In genomic region chr10:118850418-118851061, GRCh38 we compare ENCODE assay signal across 8 cellular contexts.
DNase-seq lines count a peak whose midpoint lies in the region; ATAC-seq and TF ChIP-seq lines count a peak whose summit lies in the region.

No MANE protein-coding gene starts in this region.

- no peaks in the 10 kb centered on the region for H4K20me1 ChIP-seq in Loucy (ENCODE audit: insufficient read depth, low read length, poor library complexity, severe bottlenecking)

- no peak overlapping the region for H3K4me2 ChIP-seq in Loucy (ENCODE audit: low read depth, low read length, poor library complexity, severe bottlenecking)

- no peaks in the 10 kb centered on the region for H3F3A ChIP-seq in Loucy (ENCODE audit: low read depth)

- no peaks in the 10 kb centered on the region for H3K4me1 ChIP-seq in Loucy (ENCODE audit: insufficient read depth, low read length, poor library complexity, severe bottlenecking)

- no peaks in the 10 kb centered on the region for H3K79me2 ChIP-seq in Loucy (ENCODE audit: insufficient read depth, low read length)

- TF ChIP-seq CTCF in Loucy (conservative IDR thresholded peaks at IDR 0.05; ENCODE audit: low read length) = peak; percentile 88

- H3K4me3 ChIP-seq in Loucy (ENCODE audit: low read length, poor library complexity, severe bottlenecking) = no peak overlapping the region

- H3K9ac ChIP-seq in Loucy (ENCODE audit: low read depth, low read length, poor library complexity, severe bottlenecking) = no peak overlapping the region

- no peak for ATAC-seq in activated CD4-positive, CD25-positive, alpha-beta regulatory T cell treated with anti-CD3 and anti-CD28 coated beads, Interleukin-2, amount 50 U/mL, for 24 hours
- ATAC-seq in HG02623 (IDR thresholded peaks at IDR 0.05; ENCODE audit: unreplicated experiment) = no peak

- H3K36me3 ChIP-seq in Loucy (ENCODE audit: insufficient read depth, low read length) = no peaks in the 10 kb centered on the region

- peak in 3 of 4 experiments; percentile 25 to 52 (median 42) for DNase-seq in activated CD4-positive, CD25-positive, alpha-beta regulatory T cell (lab: John Stamatoyannopoulos, UW)
- DNase-seq in T follicular helper cell (ENCODE audit: low read depth) = peak; percentile 35
- peak; percentile 58 for DNase-seq in amniotic epithelial cell (ENCODE audit: low read depth)
- peak; percentile 15 for DNase-seq in inferior parietal cortex (ENCODE audit: extremely low spot score)
- peak; percentile 76 for DNase-seq in stimulated activated CD4-positive, alpha-beta T cell treated with anti-CD3 and anti-CD28 coated beads, Interleukin-4, amount 100 ng/mL, for 1 hour

- H3K9me3 ChIP-seq in Loucy (ENCODE audit: insufficient read depth, low read depth, low read length) = no peaks in the 10 kb centered on the region

- no peaks in the 10 kb centered on the region for H3K9me2 ChIP-seq in Loucy (replicated peaks; ENCODE audit: low read depth, low read length)

- no peaks in the 10 kb centered on the region for H3K27me3 ChIP-seq in Loucy (ENCODE audit: insufficient read depth, low read length, poor library complexity, severe bottlenecking)

- H2AFZ ChIP-seq in Loucy (ENCODE audit: low read length) = no peak overlapping the region

Comparison
In these comparisons a context has a peak if more than half of its experiments do, and no peak if none do; other contexts are left out.
1. DNase-seq: peak in every context shown above with its lines; median percentile 76 in stimulated activated CD4-positive, alpha-beta T cell treated with anti-CD3 and anti-CD28 coated beads, Interleukin-4, amount 100 ng/mL, for 1 hour; 58 in amniotic epithelial cell; 42 in activated CD4-positive, CD25-positive, alpha-beta regulatory T cell; 35 in T follicular helper cell; 15 in inferior parietal cortex.